ENCODE assay signal across 15 cellular contexts in genomic region chr20:25083141-25083772, GRCh38. TPM values are rescaled to one million over a fixed set of nuclear protein-coding genes. Genes with fewer than 3 reads are reported as not detected.
DNase-seq lines count a peak whose midpoint lies in the region; TF ChIP-seq lines count a peak whose summit lies in the region.
"Had no signal": no experiment of that assay in that cellular context is flagged by ENCODE, and none has a peak within 500 bp of the region (broad histone marks: within the 10 kb centered on the region; RNA-seq: fewer than 3 reads in every experiment).

No MANE protein-coding gene starts in this region.

- no peak overlapping the region for H3K27ac Mint-ChIP-seq in osteocyte (ENCODE audit: unreplicated experiment)

- H3K4me1 Mint-ChIP-seq in osteocyte (ENCODE audit: unreplicated experiment), result peaks cover 25% of the 10 kb centered on the region

- peaks cover 6% of the 10 kb centered on the region; the same call in 1 of the 2 replicates for H3K4me1 ChIP-seq in HUES64 (ENCODE audit: insufficient read depth, low read length)

- peaks cover 86% of the 10 kb centered on the region for H3K27me3 Mint-ChIP-seq in osteocyte (ENCODE audit: unreplicated experiment)

- H3K36me3 ChIP-seq in HUES64 (ENCODE audit: insufficient read depth, low read length), result no peaks in the 10 kb centered on the region

- no peak overlapping the region for H3K27ac ChIP-seq in HUES64 (ENCODE audit: low read depth, low read length)
- H3K27ac ChIP-seq: 22Rv1, SK-N-MC, skin epidermis had no signal

- H3K9me3 Mint-ChIP-seq in osteocyte (ENCODE audit: unreplicated experiment), result no peaks in the 10 kb centered on the region

- H3K4me3 Mint-ChIP-seq in osteocyte (ENCODE audit: unreplicated experiment), result peak overlapping the region; percentile 60

- no peaks in the 10 kb centered on the region for H3K9me3 ChIP-seq in HUES64 (ENCODE audit: insufficient read depth, low read depth, low read length)

- no peak overlapping the region for H3K9ac ChIP-seq in HUES64 (ENCODE audit: low read depth, low read length)

- H3K36me3 Mint-ChIP-seq in osteocyte (ENCODE audit: unreplicated experiment), result peaks cover 2% of the 10 kb centered on the region

- peaks cover 100% of the 10 kb centered on the region for H3K27me3 ChIP-seq in HUES64 (ENCODE audit: insufficient read depth, low read length)

- TF ChIP-seq CTCF in osteocyte (IDR thresholded peaks at IDR 0.05), result no peak

- H3K4me3 ChIP-seq in HUES64 (ENCODE audit: low read length), result peak overlapping the region; percentile 46
- H3K4me3 ChIP-seq: SK-N-MC had no signal

- 2% methylated on average over 44 of the region's 44 CpGs for WGBS in HUES64

- DNase-seq in DMS 273 (lab: John Stamatoyannopoulos, UW; ENCODE audit: unreplicated experiment) (peak; percentile 41), DMS 273 treated with DMSO at 0.1 percent for 48 hours (lab: John Stamatoyannopoulos, UW) (no peak), ecto neural progenitor cell (ENCODE audit: low spot score) (peak; percentile 49), osteocyte (ENCODE audit: extremely low spot score, unreplicated experiment) (peak; percentile 79), mucosa of gallbladder (ENCODE audit: low spot score) (no peak), superior temporal gyrus (ENCODE audit: extremely low spot score) (no peak), NOMO-1 treated with dmso at 0.1 percent for 144 hours (lab: John Stamatoyannopoulos, UW; ENCODE audit: unreplicated experiment) (no peak)
- DNase-seq: activated CD4-positive, CD25-positive, alpha-beta regulatory T cell treated with anti-CD3 and anti-CD28 coated beads, Interleukin-2, amount 50 U/mL, for 72 hours; DMS153; NCI-H187 treated with DMSO at 0.1 percent for 48 hours; trophoblast cell had no signal

RNA-seq across cellular contexts. Expression of gene VSX1, which starts 1.3 kb away (rescaled TPM):
- polyA plus RNA-seq in HUES64 (2013, experiment 1 of 2), result not detected
- polyA plus RNA-seq in HUES64 (2013, experiment 2 of 2), result not detected
- total RNA-seq in osteocyte (not detected in 2 replicates), mucosa of gallbladder (not detected)

RNA-seq across cellular contexts. Expression of gene ACSS1, which starts 25.3 kb away (rescaled TPM):
- 0.35 TPM for polyA plus RNA-seq in HUES64 (2013, experiment 1 of 2)
- polyA plus RNA-seq in HUES64 (2013, experiment 2 of 2), result 0.32 TPM
- 7.6 and 8.2 TPM in 2 replicates for total RNA-seq in osteocyte
- total RNA-seq in mucosa of gallbladder, result 70.8 TPM

Comparison
In these comparisons a context has a peak if more than half of its experiments do, and no peak if none do; other contexts are left out.
1. DNase-seq: peak in DMS 273 (single experiment), ecto neural progenitor cell (single experiment) and osteocyte (single experiment); none in DMS 273 treated with DMSO at 0.1 percent for 48 hours (single experiment), mucosa of gallbladder (single experiment), superior temporal gyrus (single experiment) and NOMO-1 treated with dmso at 0.1 percent for 144 hours (single experiment).